Comparison of ENCODE assay signal across 1 cellular context in the genomic region with DNA sequence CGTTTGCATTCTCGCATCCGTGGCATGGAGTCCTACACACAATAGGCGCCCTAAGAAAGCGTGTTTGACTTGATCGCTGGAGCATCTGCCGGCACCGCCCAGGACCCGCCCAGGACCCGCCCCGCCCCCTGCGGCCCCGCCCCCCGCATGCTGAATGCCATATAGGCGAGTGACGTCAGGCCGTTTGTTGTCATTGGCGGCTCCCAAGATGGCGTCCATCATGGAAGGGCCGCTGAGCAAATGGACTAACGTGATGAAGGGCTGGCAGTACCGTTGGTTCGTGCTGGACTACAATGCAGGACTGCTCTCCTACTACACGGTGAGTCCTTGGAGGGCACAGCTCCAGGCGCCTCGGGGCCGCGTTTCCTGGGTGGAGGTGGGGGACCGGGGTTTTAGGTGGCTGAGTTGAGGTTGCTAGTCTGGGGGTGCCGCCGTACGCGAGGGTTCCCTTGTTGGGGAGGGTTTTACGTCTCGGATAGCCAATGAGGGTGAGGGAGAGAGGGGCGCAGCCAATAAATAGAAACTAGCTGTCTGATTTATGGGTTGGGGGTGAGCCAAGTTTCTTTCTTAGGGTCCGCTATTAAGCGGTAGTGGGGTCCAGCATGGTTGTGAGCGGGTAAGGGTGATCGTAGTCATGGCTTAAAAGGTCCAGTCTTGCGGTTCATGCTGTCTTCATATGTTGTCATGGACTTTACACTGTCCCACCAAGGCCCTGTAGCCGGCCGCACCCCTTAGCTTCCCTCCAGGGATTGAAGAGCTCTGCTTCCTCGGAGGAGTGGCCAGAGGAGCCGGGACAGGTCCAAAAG.
A peak's percentile ranks its signal among the peaks of the same experiment; 100 is the strongest.
TF ChIP-seq lines count a peak whose summit lies in the region.

A gene with protein sequence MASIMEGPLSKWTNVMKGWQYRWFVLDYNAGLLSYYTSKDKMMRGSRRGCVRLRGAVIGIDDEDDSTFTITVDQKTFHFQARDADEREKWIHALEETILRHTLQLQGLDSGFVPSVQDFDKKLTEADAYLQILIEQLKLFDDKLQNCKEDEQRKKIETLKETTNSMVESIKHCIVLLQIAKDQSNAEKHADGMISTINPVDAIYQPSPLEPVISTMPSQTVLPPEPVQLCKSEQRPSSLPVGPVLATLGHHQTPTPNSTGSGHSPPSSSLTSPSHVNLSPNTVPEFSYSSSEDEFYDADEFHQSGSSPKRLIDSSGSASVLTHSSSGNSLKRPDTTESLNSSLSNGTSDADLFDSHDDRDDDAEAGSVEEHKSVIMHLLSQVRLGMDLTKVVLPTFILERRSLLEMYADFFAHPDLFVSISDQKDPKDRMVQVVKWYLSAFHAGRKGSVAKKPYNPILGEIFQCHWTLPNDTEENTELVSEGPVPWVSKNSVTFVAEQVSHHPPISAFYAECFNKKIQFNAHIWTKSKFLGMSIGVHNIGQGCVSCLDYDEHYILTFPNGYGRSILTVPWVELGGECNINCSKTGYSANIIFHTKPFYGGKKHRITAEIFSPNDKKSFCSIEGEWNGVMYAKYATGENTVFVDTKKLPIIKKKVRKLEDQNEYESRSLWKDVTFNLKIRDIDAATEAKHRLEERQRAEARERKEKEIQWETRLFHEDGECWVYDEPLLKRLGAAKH (plus strand): TSS at position 190 of the 806 bp plus-strand sequence. CDS start 19 bp downstream, at position 209.

TF ChIP-seq in K562, 482 proteins besides CTCF, POLR2A, EP300 and RAD21 (continued from another document):
- TF ChIP-seq, protein P1, sequence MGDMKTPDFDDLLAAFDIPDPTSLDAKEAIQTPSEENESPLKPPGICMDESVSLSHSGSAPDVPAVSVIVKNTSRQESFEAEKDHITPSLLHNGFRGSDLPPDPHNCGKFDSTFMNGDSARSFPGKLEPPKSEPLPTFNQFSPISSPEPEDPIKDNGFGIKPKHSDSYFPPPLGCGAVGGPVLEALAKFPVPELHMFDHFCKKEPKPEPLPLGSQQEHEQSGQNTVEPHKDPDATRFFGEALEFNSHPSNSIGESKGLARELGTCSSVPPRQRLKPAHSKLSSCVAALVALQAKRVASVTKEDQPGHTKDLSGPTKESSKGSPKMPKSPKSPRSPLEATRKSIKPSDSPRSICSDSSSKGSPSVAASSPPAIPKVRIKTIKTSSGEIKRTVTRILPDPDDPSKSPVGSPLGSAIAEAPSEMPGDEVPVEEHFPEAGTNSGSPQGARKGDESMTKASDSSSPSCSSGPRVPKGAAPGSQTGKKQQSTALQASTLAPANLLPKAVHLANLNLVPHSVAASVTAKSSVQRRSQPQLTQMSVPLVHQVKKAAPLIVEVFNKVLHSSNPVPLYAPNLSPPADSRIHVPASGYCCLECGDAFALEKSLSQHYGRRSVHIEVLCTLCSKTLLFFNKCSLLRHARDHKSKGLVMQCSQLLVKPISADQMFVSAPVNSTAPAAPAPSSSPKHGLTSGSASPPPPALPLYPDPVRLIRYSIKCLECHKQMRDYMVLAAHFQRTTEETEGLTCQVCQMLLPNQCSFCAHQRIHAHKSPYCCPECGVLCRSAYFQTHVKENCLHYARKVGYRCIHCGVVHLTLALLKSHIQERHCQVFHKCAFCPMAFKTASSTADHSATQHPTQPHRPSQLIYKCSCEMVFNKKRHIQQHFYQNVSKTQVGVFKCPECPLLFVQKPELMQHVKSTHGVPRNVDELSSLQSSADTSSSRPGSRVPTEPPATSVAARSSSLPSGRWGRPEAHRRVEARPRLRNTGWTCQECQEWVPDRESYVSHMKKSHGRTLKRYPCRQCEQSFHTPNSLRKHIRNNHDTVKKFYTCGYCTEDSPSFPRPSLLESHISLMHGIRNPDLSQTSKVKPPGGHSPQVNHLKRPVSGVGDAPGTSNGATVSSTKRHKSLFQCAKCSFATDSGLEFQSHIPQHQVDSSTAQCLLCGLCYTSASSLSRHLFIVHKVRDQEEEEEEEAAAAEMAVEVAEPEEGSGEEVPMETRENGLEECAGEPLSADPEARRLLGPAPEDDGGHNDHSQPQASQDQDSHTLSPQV (IDR thresholded peaks at IDR 0.05), result no peak
- TF ChIP-seq DPF2 (IDR thresholded peaks at IDR 0.05) (no peak; the same call in 1 of the 2 replicates), NR3C1 (CRISPR knock-in tag; IDR thresholded peaks at IDR 0.05) (no peak), LARP7 (IDR thresholded peaks at IDR 0.05) (no peak), ZNF282 (CRISPR knock-in tag; IDR thresholded peaks at IDR 0.05) (no peak), KLF16 (IDR thresholded peaks at IDR 0.05) (no peak), POLR3G (IDR thresholded peaks at IDR 0.05; ENCODE audit: extremely low read depth, insufficient read length, insufficient replicate concordance) (no peak), CHD2 (IDR thresholded peaks at IDR 0.05; ENCODE audit: low read depth, low read length) (no peak), CREB1 (IDR thresholded peaks at IDR 0.05) (peak; percentile 81), CREB1 (CRISPR knock-in tag; IDR thresholded peaks at IDR 0.05) (peak; percentile 82), HDAC8 (tag; IDR thresholded peaks at IDR 0.05) (no peak), HEY1 (CRISPR knock-in tag; IDR thresholded peaks at IDR 0.05; ENCODE audit: borderline replicate concordance) (no peak), PHTF2 (CRISPR knock-in tag; IDR thresholded peaks at IDR 0.05) (no peak), RAD51 (IDR thresholded peaks at IDR 0.05; ENCODE audit: borderline replicate concordance, low read depth) (no peak), ZNF79 (CRISPR knock-in tag; IDR thresholded peaks at IDR 0.05; ENCODE audit: low read depth) (no peak), ZC3H8 (IDR thresholded peaks at IDR 0.05) (no peak), SOX6 (IDR thresholded peaks at IDR 0.05) (no peak), ZNF24 (IDR thresholded peaks at IDR 0.05) (peak; percentile 46; the same call in 1 of the 2 replicates), SP2 (IDR thresholded peaks at IDR 0.05; ENCODE audit: extremely low read depth, low read depth, low read length, poor library complexity, severe bottlenecking) (peak; percentile 61), NBN (IDR thresholded peaks at IDR 0.05; ENCODE audit: low read depth) (peak; percentile 47; the same call in 1 of the 2 replicates)
- TF ChIP-seq, protein P2, sequence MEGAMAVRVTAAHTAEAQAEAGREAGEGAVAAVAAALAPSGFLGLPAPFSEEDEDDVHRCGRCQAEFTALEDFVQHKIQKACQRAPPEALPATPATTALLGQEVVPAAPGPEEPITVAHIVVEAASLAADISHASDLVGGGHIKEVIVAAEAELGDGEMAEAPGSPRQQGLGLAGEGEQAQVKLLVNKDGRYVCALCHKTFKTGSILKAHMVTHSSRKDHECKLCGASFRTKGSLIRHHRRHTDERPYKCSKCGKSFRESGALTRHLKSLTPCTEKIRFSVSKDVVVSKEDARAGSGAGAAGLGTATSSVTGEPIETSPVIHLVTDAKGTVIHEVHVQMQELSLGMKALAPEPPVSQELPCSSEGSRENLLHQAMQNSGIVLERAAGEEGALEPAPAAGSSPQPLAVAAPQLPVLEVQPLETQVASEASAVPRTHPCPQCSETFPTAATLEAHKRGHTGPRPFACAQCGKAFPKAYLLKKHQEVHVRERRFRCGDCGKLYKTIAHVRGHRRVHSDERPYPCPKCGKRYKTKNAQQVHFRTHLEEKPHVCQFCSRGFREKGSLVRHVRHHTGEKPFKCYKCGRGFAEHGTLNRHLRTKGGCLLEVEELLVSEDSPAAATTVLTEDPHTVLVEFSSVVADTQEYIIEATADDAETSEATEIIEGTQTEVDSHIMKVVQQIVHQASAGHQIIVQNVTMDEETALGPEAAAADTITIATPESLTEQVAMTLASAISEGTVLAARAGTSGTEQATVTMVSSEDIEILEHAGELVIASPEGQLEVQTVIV (CRISPR knock-in tag; IDR thresholded peaks at IDR 0.05; ENCODE audit: borderline replicate concordance), result no peak
- TF ChIP-seq, protein P3, sequence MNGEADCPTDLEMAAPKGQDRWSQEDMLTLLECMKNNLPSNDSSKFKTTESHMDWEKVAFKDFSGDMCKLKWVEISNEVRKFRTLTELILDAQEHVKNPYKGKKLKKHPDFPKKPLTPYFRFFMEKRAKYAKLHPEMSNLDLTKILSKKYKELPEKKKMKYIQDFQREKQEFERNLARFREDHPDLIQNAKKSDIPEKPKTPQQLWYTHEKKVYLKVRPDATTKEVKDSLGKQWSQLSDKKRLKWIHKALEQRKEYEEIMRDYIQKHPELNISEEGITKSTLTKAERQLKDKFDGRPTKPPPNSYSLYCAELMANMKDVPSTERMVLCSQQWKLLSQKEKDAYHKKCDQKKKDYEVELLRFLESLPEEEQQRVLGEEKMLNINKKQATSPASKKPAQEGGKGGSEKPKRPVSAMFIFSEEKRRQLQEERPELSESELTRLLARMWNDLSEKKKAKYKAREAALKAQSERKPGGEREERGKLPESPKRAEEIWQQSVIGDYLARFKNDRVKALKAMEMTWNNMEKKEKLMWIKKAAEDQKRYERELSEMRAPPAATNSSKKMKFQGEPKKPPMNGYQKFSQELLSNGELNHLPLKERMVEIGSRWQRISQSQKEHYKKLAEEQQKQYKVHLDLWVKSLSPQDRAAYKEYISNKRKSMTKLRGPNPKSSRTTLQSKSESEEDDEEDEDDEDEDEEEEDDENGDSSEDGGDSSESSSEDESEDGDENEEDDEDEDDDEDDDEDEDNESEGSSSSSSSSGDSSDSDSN (IDR thresholded peaks at IDR 0.05; ENCODE audit: borderline replicate concordance in 1 of 2, low read depth in 2 of 2, low read length in 2 of 2), result no peak
- TF ChIP-seq, protein P4, sequence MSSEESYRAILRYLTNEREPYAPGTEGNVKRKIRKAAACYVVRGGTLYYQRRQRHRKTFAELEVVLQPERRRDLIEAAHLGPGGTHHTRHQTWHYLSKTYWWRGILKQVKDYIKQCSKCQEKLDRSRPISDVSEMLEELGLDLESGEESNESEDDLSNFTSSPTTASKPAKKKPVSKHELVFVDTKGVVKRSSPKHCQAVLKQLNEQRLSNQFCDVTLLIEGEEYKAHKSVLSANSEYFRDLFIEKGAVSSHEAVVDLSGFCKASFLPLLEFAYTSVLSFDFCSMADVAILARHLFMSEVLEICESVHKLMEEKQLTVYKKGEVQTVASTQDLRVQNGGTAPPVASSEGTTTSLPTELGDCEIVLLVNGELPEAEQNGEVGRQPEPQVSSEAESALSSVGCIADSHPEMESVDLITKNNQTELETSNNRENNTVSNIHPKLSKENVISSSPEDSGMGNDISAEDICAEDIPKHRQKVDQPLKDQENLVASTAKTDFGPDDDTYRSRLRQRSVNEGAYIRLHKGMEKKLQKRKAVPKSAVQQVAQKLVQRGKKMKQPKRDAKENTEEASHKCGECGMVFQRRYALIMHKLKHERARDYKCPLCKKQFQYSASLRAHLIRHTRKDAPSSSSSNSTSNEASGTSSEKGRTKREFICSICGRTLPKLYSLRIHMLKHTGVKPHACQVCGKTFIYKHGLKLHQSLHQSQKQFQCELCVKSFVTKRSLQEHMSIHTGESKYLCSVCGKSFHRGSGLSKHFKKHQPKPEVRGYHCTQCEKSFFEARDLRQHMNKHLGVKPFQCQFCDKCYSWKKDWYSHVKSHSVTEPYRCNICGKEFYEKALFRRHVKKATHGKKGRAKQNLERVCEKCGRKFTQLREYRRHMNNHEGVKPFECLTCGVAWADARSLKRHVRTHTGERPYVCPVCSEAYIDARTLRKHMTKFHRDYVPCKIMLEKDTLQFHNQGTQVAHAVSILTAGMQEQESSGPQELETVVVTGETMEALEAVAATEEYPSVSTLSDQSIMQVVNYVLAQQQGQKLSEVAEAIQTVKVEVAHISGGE (CRISPR knock-in tag; IDR thresholded peaks at IDR 0.05), result no peak
- TF ChIP-seq, protein P5, sequence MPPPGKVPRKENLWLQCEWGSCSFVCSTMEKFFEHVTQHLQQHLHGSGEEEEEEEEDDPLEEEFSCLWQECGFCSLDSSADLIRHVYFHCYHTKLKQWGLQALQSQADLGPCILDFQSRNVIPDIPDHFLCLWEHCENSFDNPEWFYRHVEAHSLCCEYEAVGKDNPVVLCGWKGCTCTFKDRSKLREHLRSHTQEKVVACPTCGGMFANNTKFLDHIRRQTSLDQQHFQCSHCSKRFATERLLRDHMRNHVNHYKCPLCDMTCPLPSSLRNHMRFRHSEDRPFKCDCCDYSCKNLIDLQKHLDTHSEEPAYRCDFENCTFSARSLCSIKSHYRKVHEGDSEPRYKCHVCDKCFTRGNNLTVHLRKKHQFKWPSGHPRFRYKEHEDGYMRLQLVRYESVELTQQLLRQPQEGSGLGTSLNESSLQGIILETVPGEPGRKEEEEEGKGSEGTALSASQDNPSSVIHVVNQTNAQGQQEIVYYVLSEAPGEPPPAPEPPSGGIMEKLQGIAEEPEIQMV (tag; conservative IDR thresholded peaks at IDR 0.05; ENCODE audit: low read depth), result no peak
- TF ChIP-seq, protein P6, sequence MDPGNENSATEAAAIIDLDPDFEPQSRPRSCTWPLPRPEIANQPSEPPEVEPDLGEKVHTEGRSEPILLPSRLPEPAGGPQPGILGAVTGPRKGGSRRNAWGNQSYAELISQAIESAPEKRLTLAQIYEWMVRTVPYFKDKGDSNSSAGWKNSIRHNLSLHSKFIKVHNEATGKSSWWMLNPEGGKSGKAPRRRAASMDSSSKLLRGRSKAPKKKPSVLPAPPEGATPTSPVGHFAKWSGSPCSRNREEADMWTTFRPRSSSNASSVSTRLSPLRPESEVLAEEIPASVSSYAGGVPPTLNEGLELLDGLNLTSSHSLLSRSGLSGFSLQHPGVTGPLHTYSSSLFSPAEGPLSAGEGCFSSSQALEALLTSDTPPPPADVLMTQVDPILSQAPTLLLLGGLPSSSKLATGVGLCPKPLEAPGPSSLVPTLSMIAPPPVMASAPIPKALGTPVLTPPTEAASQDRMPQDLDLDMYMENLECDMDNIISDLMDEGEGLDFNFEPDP (CRISPR knock-in tag; IDR thresholded peaks at IDR 0.05), result no peak
- TF ChIP-seq, protein P7, sequence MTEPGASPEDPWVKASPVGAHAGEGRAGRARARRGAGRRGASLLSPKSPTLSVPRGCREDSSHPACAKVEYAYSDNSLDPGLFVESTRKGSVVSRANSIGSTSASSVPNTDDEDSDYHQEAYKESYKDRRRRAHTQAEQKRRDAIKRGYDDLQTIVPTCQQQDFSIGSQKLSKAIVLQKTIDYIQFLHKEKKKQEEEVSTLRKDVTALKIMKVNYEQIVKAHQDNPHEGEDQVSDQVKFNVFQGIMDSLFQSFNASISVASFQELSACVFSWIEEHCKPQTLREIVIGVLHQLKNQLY (CRISPR knock-in tag; conservative IDR thresholded peaks at IDR 0.05), result 0 out of 4 replicates have a peak, but pooled peaks of 1 of the 2 experiments have one; percentile 22
- TF ChIP-seq, protein P8, sequence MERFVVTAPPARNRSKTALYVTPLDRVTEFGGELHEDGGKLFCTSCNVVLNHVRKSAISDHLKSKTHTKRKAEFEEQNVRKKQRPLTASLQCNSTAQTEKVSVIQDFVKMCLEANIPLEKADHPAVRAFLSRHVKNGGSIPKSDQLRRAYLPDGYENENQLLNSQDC (CRISPR knock-in tag; IDR thresholded peaks at IDR 0.05), result no peak
- TF ChIP-seq, protein P9, sequence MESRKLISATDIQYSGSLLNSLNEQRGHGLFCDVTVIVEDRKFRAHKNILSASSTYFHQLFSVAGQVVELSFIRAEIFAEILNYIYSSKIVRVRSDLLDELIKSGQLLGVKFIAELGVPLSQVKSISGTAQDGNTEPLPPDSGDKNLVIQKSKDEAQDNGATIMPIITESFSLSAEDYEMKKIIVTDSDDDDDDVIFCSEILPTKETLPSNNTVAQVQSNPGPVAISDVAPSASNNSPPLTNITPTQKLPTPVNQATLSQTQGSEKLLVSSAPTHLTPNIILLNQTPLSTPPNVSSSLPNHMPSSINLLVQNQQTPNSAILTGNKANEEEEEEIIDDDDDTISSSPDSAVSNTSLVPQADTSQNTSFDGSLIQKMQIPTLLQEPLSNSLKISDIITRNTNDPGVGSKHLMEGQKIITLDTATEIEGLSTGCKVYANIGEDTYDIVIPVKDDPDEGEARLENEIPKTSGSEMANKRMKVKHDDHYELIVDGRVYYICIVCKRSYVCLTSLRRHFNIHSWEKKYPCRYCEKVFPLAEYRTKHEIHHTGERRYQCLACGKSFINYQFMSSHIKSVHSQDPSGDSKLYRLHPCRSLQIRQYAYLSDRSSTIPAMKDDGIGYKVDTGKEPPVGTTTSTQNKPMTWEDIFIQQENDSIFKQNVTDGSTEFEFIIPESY (CRISPR knock-in tag; IDR thresholded peaks at IDR 0.05), result peak; percentile 37; the same call in 1 of the 2 replicates
